Comparison of ENCODE assay signal across 8 cellular contexts in genomic region chr6:87697581-87698552, GRCh38. TPM values are rescaled to one million over a fixed set of nuclear protein-coding genes. Genes with fewer than 3 reads are reported as not detected.
DNase-seq lines count a peak whose midpoint lies in the region; ATAC-seq and TF ChIP-seq lines count a peak whose summit lies in the region.

No MANE protein-coding gene starts in this region.

- H3K9me3 ChIP-seq in muscle layer of duodenum (ENCODE audit: control insufficient read depth in 1 of 2, low read length in 2 of 2): no peaks in the 10 kb centered on the region

- H3K4me1 ChIP-seq in muscle layer of duodenum (ENCODE audit: control insufficient read depth in 1 of 2, insufficient read depth in 2 of 2, low read length in 2 of 2): peaks cover 23 to 44% of the 10 kb centered on the region in 2 donors

- CTCF ChIA-PET in activated CD4-positive, alpha-beta T cell treated with anti-CD3 and anti-CD28 coated beads for 36 hours (lab: Charles Lee): interaction anchor here (0.6 to 1.3 kb wide), 5 partner anchors 10 to 529 kb away, joined by 3 to 6 read pairs (median 4); no protein-coding TSS in a partner anchor

- H3K36me3 ChIP-seq in muscle layer of duodenum (ENCODE audit: control insufficient read depth in 1 of 2, insufficient read depth in 2 of 2, low read length in 2 of 2) (peaks cover 0 to 16% of the 10 kb centered on the region in 2 donors), H7 (replicated peaks; ENCODE audit: control insufficient read depth, insufficient read depth, low read length) (no peaks in the 10 kb centered on the region; the same call in 1 of the 2 replicates)

- no peaks in the 10 kb centered on the region for H3K27me3 Mint-ChIP-seq in activated CD4-positive, alpha-beta T cell treated with anti-CD3 and anti-CD28 coated beads for 36 hours

- H3K9me3 Mint-ChIP-seq in activated CD4-positive, alpha-beta T cell treated with anti-CD3 and anti-CD28 coated beads for 36 hours (ENCODE audit: low read depth): no peaks in the 10 kb centered on the region

- TF ChIP-seq CTCF in choroid plexus epithelial cell (conservative IDR thresholded peaks at IDR 0.05; ENCODE audit: low read depth, low read length): no peak

- H3K4me3 Mint-ChIP-seq in activated CD4-positive, alpha-beta T cell treated with anti-CD3 and anti-CD28 coated beads for 36 hours: peak overlapping the region; percentile 87

- peaks cover 24% of the 10 kb centered on the region for H3K36me3 Mint-ChIP-seq in activated CD4-positive, alpha-beta T cell treated with anti-CD3 and anti-CD28 coated beads for 36 hours (ENCODE audit: low read depth)

- DNase-seq in activated CD4-positive, alpha-beta T cell treated with anti-CD3 and anti-CD28 coated beads for 36 hours: no peak
- DNase-seq in activated CD4-positive, alpha-beta T cell treated with anti-CD3 and anti-CD28 coated beads, Interleukin-2, amount 50 U/mL, for 4 hours: no peak
- peak; percentile 63 for DNase-seq in NCI-H345 (lab: John Stamatoyannopoulos, UW)
- DNase-seq in choroid plexus epithelial cell (ENCODE audit: low read depth): peak; percentile 93
- DNase-seq in NOMO-1 treated with DMSO at 0.1 percent for 48 hours (lab: John Stamatoyannopoulos, UW; ENCODE audit: unreplicated experiment): no peak
- no peak for DNase-seq in H7

- no peaks in the 10 kb centered on the region for H3K27me3 ChIP-seq in muscle layer of duodenum (ENCODE audit: low read depth, low read length)
- no peaks in the 10 kb centered on the region for H3K27me3 ChIP-seq in H7 (ENCODE audit: control insufficient read depth, insufficient read depth, low read length)

- H3K4me1 Mint-ChIP-seq in activated CD4-positive, alpha-beta T cell treated with anti-CD3 and anti-CD28 coated beads for 36 hours: peaks cover 60% of the 10 kb centered on the region

- no peak for ATAC-seq in activated CD4-positive, alpha-beta T cell treated with anti-CD3 and anti-CD28 coated beads for 36 hours
- no peak for ATAC-seq in HG03135 (IDR thresholded peaks at IDR 0.05; ENCODE audit: unreplicated experiment)

- H3K27ac Mint-ChIP-seq in activated CD4-positive, alpha-beta T cell treated with anti-CD3 and anti-CD28 coated beads for 36 hours: peak overlapping the region; percentile 44

- peak overlapping the region; percentile 99 for H3K27ac ChIP-seq in muscle layer of duodenum (ENCODE audit: low read length)

- POLR2A ChIA-PET in activated CD4-positive, alpha-beta T cell treated with anti-CD3 and anti-CD28 coated beads for 36 hours (lab: Charles Lee): interaction anchor here (0.6 to 1.3 kb wide), 7 partner anchors 9 to 510 kb away, joined by 3 to 5 read pairs (median 4); no protein-coding TSS in a partner anchor

- H3K4me3 ChIP-seq in choroid plexus epithelial cell (ENCODE audit: low read depth, low read length) (peak overlapping the region; percentile 84), muscle layer of duodenum (ENCODE audit: low read depth in 1 of 2, low read length in 2 of 2) (peak overlapping the region; percentile 85 to 99), H7 (ENCODE audit: insufficient read depth, low read depth, low read length) (no peak overlapping the region)

- intact Hi-C loops in activated CD4-positive, alpha-beta T cell treated with anti-CD3 and anti-CD28 coated beads for 36 hours (cut with DNase I, micrococcal nuclease): loop anchor here in 1 of 2 experiments (2.0 to 5.0 kb wide), 2 partner anchors 15 to 34 kb away; no protein-coding TSS in a partner anchor

RNA-seq across cellular contexts. Expression of gene AKIRIN2, which starts 4.2 kb away (rescaled TPM):
- total RNA-seq in activated CD4-positive, alpha-beta T cell treated with anti-CD3 and anti-CD28 coated beads for 36 hours: 10 to 100 TPM; 41.4 to 46.3 TPM
- total RNA-seq in H7 (2014; rRNA removed; shearing (Covaris generic)): 32.9 and 41.6 TPM in 2 replicates

Comparison
In these comparisons a context has a peak if more than half of its experiments do, and no peak if none do; other contexts are left out.
1. DNase-seq: peak in NCI-H345 (single experiment) and choroid plexus epithelial cell (single experiment); none in activated CD4-positive, alpha-beta T cell treated with anti-CD3 and anti-CD28 coated beads for 36 hours (single experiment), activated CD4-positive, alpha-beta T cell treated with anti-CD3 and anti-CD28 coated beads, Interleukin-2, amount 50 U/mL, for 4 hours (0 of 2), NOMO-1 treated with DMSO at 0.1 percent for 48 hours (single experiment) and H7 (single experiment).